In genomic region chr18:47912343-47912742, GRCh38 we compare ENCODE assay signal across 7 cellular contexts. TPM values are rescaled to one million over a fixed set of nuclear protein-coding genes. Genes with fewer than 3 reads are reported as not detected.
DNase-seq lines count a peak whose midpoint lies in the region; ATAC-seq and TF ChIP-seq lines count a peak whose summit lies in the region.

No MANE protein-coding gene starts in this region.

- no peak overlapping the region for H3K27ac Mint-ChIP-seq in stimulated activated memory B cell treated with anti-CD40 and anti-IgM and Interleukin-4, amounts not matched to agents 10 μg/mL and 1 μg/mL and 100 μg/mL, for 72 hours

- H3K9ac ChIP-seq in adipocyte (ENCODE audit: low read length): peak overlapping the region; percentile 3

- POLR2A ChIA-PET in HEK293T (lab: Yijun Ruan, JAX): no interaction called here

- 47% methylated on average over 1 of the region's 1 CpG for WGBS in right cardiac atrium
- WGBS in lower leg skin, 2 donors: 75 to 76% methylated on average over 1 of the region's 1 CpG

- no peaks in the 10 kb centered on the region for H3K9me3 Mint-ChIP-seq in stimulated activated memory B cell treated with anti-CD40 and anti-IgM and Interleukin-4, amounts not matched to agents 10 μg/mL and 1 μg/mL and 100 μg/mL, for 72 hours

- H3K27me3 ChIP-seq in adipocyte (replicated peaks; ENCODE audit: control insufficient read depth, insufficient read depth, low read length) (no peaks in the 10 kb centered on the region), right cardiac atrium (ENCODE audit: control insufficient read depth, insufficient read depth) (no peaks in the 10 kb centered on the region), ascending aorta (no peaks in the 10 kb centered on the region)

- H3K4me1 Mint-ChIP-seq in stimulated activated memory B cell treated with anti-CD40 and anti-IgM and Interleukin-4, amounts not matched to agents 10 μg/mL and 1 μg/mL and 100 μg/mL, for 72 hours: peaks cover 51% of the 10 kb centered on the region

- intact Hi-C loops in right cardiac atrium (cut with DNase I) (no loop called here), ascending aorta (cut with DNase I) (no loop called here), lower leg skin (cut with DNase I; ENCODE audit: low total_unique reads) (no loop called here)

- ATAC-seq in right cardiac atrium: peak; percentile 66 to 81
- peak; percentile 64 for ATAC-seq in stimulated activated memory B cell treated with anti-CD40 and anti-IgM and Interleukin-4, amounts not matched to agents 10 μg/mL and 1 μg/mL and 100 μg/mL, for 72 hours

- TF ChIP-seq CTCF in ascending aorta (IDR thresholded peaks at IDR 0.05) (no peak), lower leg skin (IDR thresholded peaks at IDR 0.05) (no peak)

- H3K9me3 ChIP-seq in adipocyte (ENCODE audit: control insufficient read depth, low read length): no peaks in the 10 kb centered on the region
- H3K9me3 ChIP-seq in right cardiac atrium (ENCODE audit: control insufficient read depth, low read length): no peaks in the 10 kb centered on the region
- no peaks in the 10 kb centered on the region for H3K9me3 ChIP-seq in ascending aorta

- H3K36me3 ChIP-seq in adipocyte (ENCODE audit: control insufficient read depth, insufficient read depth, low read length, severe bottlenecking) (peaks cover 10% of the 10 kb centered on the region), ascending aorta (no peaks in the 10 kb centered on the region)

- H3K27me3 Mint-ChIP-seq in stimulated activated memory B cell treated with anti-CD40 and anti-IgM and Interleukin-4, amounts not matched to agents 10 μg/mL and 1 μg/mL and 100 μg/mL, for 72 hours: no peaks in the 10 kb centered on the region

- DNase-seq in LHCN-M2 (ENCODE audit: low read depth): peak; percentile 34
- DNase-seq in adipocyte (ENCODE audit: low read depth): peak; percentile 23
- DNase-seq in right cardiac atrium: no peak
- DNase-seq in ascending aorta (ENCODE audit: low spot score in 2 of 2): no peak
- no peak for DNase-seq in lower leg skin (ENCODE audit: low spot score in 2 of 2)
- DNase-seq in HEK293T (ENCODE audit: extremely low spot score): no peak

- no peak overlapping the region for H3K4me3 Mint-ChIP-seq in stimulated activated memory B cell treated with anti-CD40 and anti-IgM and Interleukin-4, amounts not matched to agents 10 μg/mL and 1 μg/mL and 100 μg/mL, for 72 hours

- TF ChIP-seq POLR2A in lower leg skin (IDR thresholded peaks at IDR 0.05): no peak

- H3K27ac ChIP-seq in right cardiac atrium (ENCODE audit: low read length) (peak overlapping the region; percentile 88), ascending aorta (peak overlapping the region in 1 of 2 donors; percentile 26)

- H3K4me1 ChIP-seq in adipocyte (ENCODE audit: control insufficient read depth, insufficient read depth, low read length): peaks cover 30% of the 10 kb centered on the region
- peaks cover 7% of the 10 kb centered on the region for H3K4me1 ChIP-seq in right cardiac atrium (ENCODE audit: control insufficient read depth, insufficient read depth, low read length)
- H3K4me1 ChIP-seq in ascending aorta: peaks cover 3 to 10% of the 10 kb centered on the region in 2 donors

- CTCF ChIA-PET in HEK293T (lab: Yijun Ruan, JAX): no interaction called here

- H3K4me3 ChIP-seq in adipocyte (ENCODE audit: low read length): peak overlapping the region; percentile 21
- no peak overlapping the region for H3K4me3 ChIP-seq in right cardiac atrium (ENCODE audit: low read length)
- no peak overlapping the region for H3K4me3 ChIP-seq in ascending aorta
- H3K4me3 ChIP-seq in lower leg skin (ENCODE audit: low read depth, poor library complexity, severe bottlenecking): no peak overlapping the region

- peaks cover 61% of the 10 kb centered on the region for H3K36me3 Mint-ChIP-seq in stimulated activated memory B cell treated with anti-CD40 and anti-IgM and Interleukin-4, amounts not matched to agents 10 μg/mL and 1 μg/mL and 100 μg/mL, for 72 hours

TF ChIP-seq in HEK293T, 16 proteins besides CTCF, POLR2A, EP300 and RAD21:
- no peak for TF ChIP-seq ELF4 (IDR thresholded peaks at IDR 0.05)
- no peak for TF ChIP-seq TARDBP (IDR thresholded peaks at IDR 0.05)
- no peak for TF ChIP-seq L3MBTL2 (conservative IDR thresholded peaks at IDR 0.05)
- TF ChIP-seq CTBP1 (IDR thresholded peaks at IDR 0.05; ENCODE audit: borderline replicate concordance): no peak
- no peak for TF ChIP-seq PKNOX1 (IDR thresholded peaks at IDR 0.05)
- no peak for TF ChIP-seq FOXM1 (IDR thresholded peaks at IDR 0.05; ENCODE audit: borderline replicate concordance)
- TF ChIP-seq ZNF384 (IDR thresholded peaks at IDR 0.05): no peak
- no peak for TF ChIP-seq FOXA1 (IDR thresholded peaks at IDR 0.05)
- TF ChIP-seq SUZ12 (IDR thresholded peaks at IDR 0.05): no peak
- TF ChIP-seq SP1 (IDR thresholded peaks at IDR 0.05): no peak
- no peak for TF ChIP-seq LEF1 (IDR thresholded peaks at IDR 0.05; ENCODE audit: borderline replicate concordance)
- no peak for TF ChIP-seq HDGF (IDR thresholded peaks at IDR 0.05; ENCODE audit: borderline replicate concordance)
- no peak for TF ChIP-seq BHLHE40 (IDR thresholded peaks at IDR 0.05; ENCODE audit: borderline replicate concordance)
- TF ChIP-seq NFRKB (IDR thresholded peaks at IDR 0.05): no peak
- no peak for TF ChIP-seq ARNT (IDR thresholded peaks at IDR 0.05)
- TF ChIP-seq FOXK2 (IDR thresholded peaks at IDR 0.05): no peak

RNA-seq across cellular contexts. Expression of gene SMAD2, which starts 18.1 kb away (rescaled TPM):
- total RNA-seq in LHCN-M2 (2014; rRNA removed) (94.3 and 105 TPM in 2 replicates), right cardiac atrium (100 to 1,000 TPM in 1 of 4 donors, 10 to 100 TPM in 3; 94.1 to 114 (median 97.4) TPM), ascending aorta (14.0 TPM), lower leg skin (100 to 1,000 TPM in 1 of 4 donors, 10 to 100 TPM in 3; 54.5 to 105 (median 83.6) TPM)
- 57.6 TPM for polyA plus RNA-seq in LHCN-M2 (2012)
- polyA plus RNA-seq in right cardiac atrium: 30.7 TPM

Comparison
In these comparisons a context has a peak if more than half of its experiments do, and no peak if none do; other contexts are left out.
1. DNase-seq: peak in LHCN-M2 (single experiment) and adipocyte (single experiment); none in right cardiac atrium (0 of 3), ascending aorta (0 of 2), lower leg skin (0 of 2) and HEK293T (single experiment).